13 cellular contexts compared by ENCODE assay signal in the genomic region with DNA sequence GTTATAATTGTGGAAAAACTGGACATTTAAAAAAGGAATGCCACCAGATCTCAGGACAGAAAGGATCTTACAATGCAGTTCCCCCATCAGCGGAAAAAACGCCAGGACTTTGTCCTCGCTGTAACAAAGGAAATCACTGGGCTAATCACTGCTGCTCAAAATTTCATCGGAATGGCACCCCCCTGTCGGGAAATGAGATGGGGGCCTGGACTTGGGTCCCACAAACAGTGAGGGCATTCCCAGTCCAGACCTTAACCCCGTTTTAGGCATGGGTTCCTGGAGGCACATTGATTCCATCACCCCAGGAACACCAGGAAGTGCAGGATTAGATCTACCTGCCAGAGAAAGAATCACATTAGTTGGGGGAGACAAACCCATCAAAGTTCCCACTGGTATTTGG. TPM values are rescaled to one million over a fixed set of nuclear protein-coding genes. Genes with fewer than 3 reads are reported as not detected.
"Had no signal": no experiment of that assay in that cellular context is flagged by ENCODE, and none has a peak within 500 bp of the region (broad histone marks: within the 10 kb centered on the region; RNA-seq: fewer than 3 reads in every experiment).

No MANE protein-coding gene starts in this region.

RNA-seq across cellular contexts. Expression of a gene that starts 16.3 kb away (rescaled TPM):
- total RNA-seq: activated B cell treated with CpG ODN at 0.5 μM for 24 hours; activated CD4-positive, alpha-beta memory T cell treated with anti-CD3 and anti-CD28 coated beads for 36 hours; activated CD4-positive, alpha-beta memory T cell treated with anti-CD3 and anti-CD28 coated beads, Interleukin-2, amount 10 ng/mL, durations not matched to agents 7 days and 5 days; activated CD4-positive, alpha-beta T cell treated with anti-CD3 and anti-CD28 coated beads for 36 hours; activated CD4-positive, alpha-beta T cell treated with anti-CD3 and anti-CD28 coated beads, Interleukin-2, amount 10 ng/mL, durations not matched to agents 24 days and 14 days; activated CD4-positive, alpha-beta T cell treated with anti-CD3 and anti-CD28 coated beads, Interleukin-2, amount 10 ng/mL, durations not matched to agents 7 days and 5 days; activated CD8-positive, alpha-beta memory T cell treated with anti-CD3 and anti-CD28 coated beads for 36 hours; activated CD8-positive, alpha-beta memory T cell treated with anti-CD3 and anti-CD28 coated beads, Interleukin-2, amount 10 ng/mL, durations not matched to agents 7 days and 5 days; activated CD8-positive, alpha-beta T cell treated with anti-CD3 and anti-CD28 coated beads for 36 hours; activated CD8-positive, alpha-beta T cell treated with anti-CD3 and anti-CD28 coated beads, Interleukin-2, amount 10 ng/mL, durations not matched to agents 7 days and 5 days; T-helper 1 cell treated with Interleukin-12 subunit alpha and Interleukin-12 subunit beta and Interleukin-4 antibody, amounts not matched to agents 30 ng/mL and 1 ng/mL, for 36 hours; T-helper 17 cell; T-helper 2 cell treated with Interferon-gamma antibody and Interleukin-4, amounts not matched to agents 100 ng/mL and 5 ng/mL, for 36 hours had no signal
